In the genomic region with DNA sequence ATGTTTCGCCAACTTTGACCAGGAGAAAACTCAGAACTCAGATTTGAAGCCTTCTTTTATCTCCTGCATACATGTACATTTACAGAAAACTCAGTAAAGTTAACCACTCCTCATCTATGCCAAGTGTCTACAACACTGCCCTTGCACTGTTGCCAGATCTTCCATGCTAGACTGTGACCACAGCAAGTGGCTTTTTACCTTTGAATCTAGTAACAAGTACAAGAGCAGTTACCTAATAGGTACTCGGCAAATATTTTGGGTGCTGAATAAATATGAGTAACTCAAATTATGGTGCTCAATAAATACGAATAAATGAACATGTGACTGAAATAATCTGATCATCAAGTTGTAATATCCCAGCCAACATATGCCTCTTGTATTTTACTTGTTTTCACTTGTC, we compare ENCODE assay signal across 30 cellular contexts.
"Had no signal": no experiment of that assay in that cellular context is flagged by ENCODE, and none has a peak within 500 bp of the region (broad histone marks: within the 10 kb centered on the region; RNA-seq: fewer than 3 reads in every experiment).

No MANE protein-coding gene starts in this region.

- H3K27ac ChIP-seq: neutrophil, pancreas, prostate gland, skin epidermis, spleen, suprapubic skin, testis, tibial artery, transverse colon, upper lobe of right lung, uterus had no signal

- H3K4me3 ChIP-seq: pancreas, prostate gland, skin epidermis, smooth muscle cell, spleen, suprapubic skin, testis, tibial artery, transverse colon, upper lobe of right lung, uterus had no signal

- ATAC-seq: naive thymus-derived CD8-positive, alpha-beta T cell; natural killer cell treated with Interleukin-12 subunit alpha and Interleukin-12 subunit beta and Interleukin-15 and Interleukin-18, amount 100 ng/mL, for 72 hours; pancreas; right cardiac atrium; sciatic nerve; stimulated activated memory B cell treated with anti-CD40 and anti-IgM and Interleukin-4, amounts not matched to agents 10 μg/mL and 1 μg/mL and 100 μg/mL, for 72 hours; stimulated activated naive CD8-positive, alpha-beta T cell treated with anti-CD3 and anti-CD28 coated beads, Interleukin-15, amount 100 ng/mL, for 72 hours; stimulated activated naive CD8-positive, alpha-beta T cell treated with anti-CD3 and anti-CD28 coated beads, Interleukin-15, Interleukin-2, amounts not matched to agents 100 U/mL and 50 U/mL, for 24 hours; upper lobe of right lung had no signal

- DNase-seq: naive thymus-derived CD8-positive, alpha-beta T cell; nephron progenitor cell; nucleus accumbens; pancreas; right cardiac atrium; spleen; stimulated activated CD4-positive, alpha-beta T cell treated with anti-CD3 and anti-CD28 coated beads, Interleukin-12 subunit alpha, Interleukin-12 subunit beta, amount 100 ng/mL, for 4 hours; stimulated activated CD4-positive, alpha-beta T cell treated with anti-CD3 and anti-CD28 coated beads, Interleukin-1b, Interleukin-23, amount 100 ng/mL, for 48 hours; stimulated activated CD4-positive, alpha-beta T cell treated with anti-CD3 and anti-CD28 coated beads, Interleukin-4, amount 100 ng/mL, for 1 hour; stimulated activated CD4-positive, alpha-beta T cell treated with anti-CD3 and anti-CD28 coated beads, Interleukin-4, amount 100 ng/mL, for 4 hours; stimulated activated CD8-positive, alpha-beta memory T cell treated with anti-CD3 and anti-CD28 coated beads, Interleukin-4, amount 100 ng/mL, for 48 hours; stimulated activated naive CD4-positive, alpha-beta T cell; stimulated activated naive CD8-positive, alpha-beta T cell treated with anti-CD3 and anti-CD28 coated beads, Interleukin-15, amount 100 ng/mL, for 72 hours; stimulated activated naive CD8-positive, alpha-beta T cell treated with anti-CD3 and anti-CD28 coated beads, Interleukin-15, Interleukin-2, amounts not matched to agents 100 U/mL and 50 U/mL, for 24 hours; substantia nigra; testis; tibial artery; transverse colon; upper lobe of right lung; uterus had no signal

- H3K4me1 Mint-ChIP-seq: naive thymus-derived CD8-positive, alpha-beta T cell; stimulated activated memory B cell treated with anti-CD40 and anti-IgM and Interleukin-4, amounts not matched to agents 10 μg/mL and 1 μg/mL and 100 μg/mL, for 72 hours; stimulated activated naive CD8-positive, alpha-beta T cell treated with anti-CD3 and anti-CD28 coated beads, Interleukin-15, amount 100 ng/mL, for 72 hours had no signal

- H3K27me3 Mint-ChIP-seq: natural killer cell treated with Interleukin-12 subunit alpha and Interleukin-12 subunit beta and Interleukin-15 and Interleukin-18, amount 100 ng/mL, for 72 hours; stimulated activated memory B cell treated with anti-CD40 and anti-IgM and Interleukin-4, amounts not matched to agents 10 μg/mL and 1 μg/mL and 100 μg/mL, for 72 hours; stimulated activated naive CD8-positive, alpha-beta T cell treated with anti-CD3 and anti-CD28 coated beads, Interleukin-15, amount 100 ng/mL, for 72 hours; type B pancreatic cell had no signal

- H3K36me3 ChIP-seq: neutrophil, pancreas, prostate gland, spleen, suprapubic skin, tibial artery, transverse colon, upper lobe of right lung, uterus had no signal

- H3K9me3 Mint-ChIP-seq: stimulated activated memory B cell treated with anti-CD40 and anti-IgM and Interleukin-4, amounts not matched to agents 10 μg/mL and 1 μg/mL and 100 μg/mL, for 72 hours; stimulated activated naive CD8-positive, alpha-beta T cell treated with anti-CD3 and anti-CD28 coated beads, Interleukin-15, amount 100 ng/mL, for 72 hours had no signal

- H3K4me1 ChIP-seq: prostate gland, spleen, suprapubic skin, testis, tibial artery, transverse colon, upper lobe of right lung, uterus had no signal

- H3K4me3 Mint-ChIP-seq: naive thymus-derived CD8-positive, alpha-beta T cell; natural killer cell treated with Interleukin-12 subunit alpha and Interleukin-12 subunit beta and Interleukin-15 and Interleukin-18, amount 100 ng/mL, for 72 hours; nephron progenitor cell; neural crest cell; stimulated activated memory B cell treated with anti-CD40 and anti-IgM and Interleukin-4, amounts not matched to agents 10 μg/mL and 1 μg/mL and 100 μg/mL, for 72 hours; stimulated activated naive CD8-positive, alpha-beta T cell treated with anti-CD3 and anti-CD28 coated beads, Interleukin-15, amount 100 ng/mL, for 72 hours; type B pancreatic cell had no signal

- H3K36me3 Mint-ChIP-seq: naive thymus-derived CD8-positive, alpha-beta T cell; natural killer cell treated with Interleukin-12 subunit alpha and Interleukin-12 subunit beta and Interleukin-15 and Interleukin-18, amount 100 ng/mL, for 72 hours; stimulated activated memory B cell treated with anti-CD40 and anti-IgM and Interleukin-4, amounts not matched to agents 10 μg/mL and 1 μg/mL and 100 μg/mL, for 72 hours had no signal

- H3K27ac Mint-ChIP-seq: naive thymus-derived CD8-positive, alpha-beta T cell; natural killer cell treated with Interleukin-12 subunit alpha and Interleukin-12 subunit beta and Interleukin-15 and Interleukin-18, amount 100 ng/mL, for 72 hours; nephron progenitor cell; stimulated activated memory B cell treated with anti-CD40 and anti-IgM and Interleukin-4, amounts not matched to agents 10 μg/mL and 1 μg/mL and 100 μg/mL, for 72 hours; stimulated activated naive CD8-positive, alpha-beta T cell treated with anti-CD3 and anti-CD28 coated beads, Interleukin-15, amount 100 ng/mL, for 72 hours; type B pancreatic cell had no signal

- H3K9me3 ChIP-seq: neutrophil, pancreas, prostate gland, spleen, suprapubic skin, testis, tibial artery, transverse colon, upper lobe of right lung, uterus had no signal

- H3K27me3 ChIP-seq: neutrophil, pancreas, spleen, suprapubic skin, testis, tibial artery, transverse colon, upper lobe of right lung, uterus had no signal
